In genomic region chr9:97518166-97518908, GRCh38 we compare ENCODE assay signal across 2 cellular contexts.
TF ChIP-seq lines count a peak whose summit lies in the region.

No MANE protein-coding gene starts in this region.

TF ChIP-seq in IMR-90, 13 proteins besides CTCF, POLR2A, EP300 and RAD21:
- TF ChIP-seq MAZ (IDR thresholded peaks at IDR 0.05; ENCODE audit: borderline replicate concordance, low read depth, low read length) = no peak
- no peak for TF ChIP-seq CHD1 (IDR thresholded peaks at IDR 0.05; ENCODE audit: low read depth, low read length)

TF ChIP-seq in endothelial cell of umbilical vein, 7 proteins besides CTCF, POLR2A, EP300 and RAD21:
- TF ChIP-seq MYC (IDR thresholded peaks at IDR 0.05; ENCODE audit: low read depth, low read length) (no peak), JUN (IDR thresholded peaks at IDR 0.05; ENCODE audit: borderline replicate concordance, insufficient read depth, insufficient read length, low read depth) (no peak), FOS (IDR thresholded peaks at IDR 0.05; ENCODE audit: borderline replicate concordance, insufficient read depth, low read length) (no peak), EZH2 (IDR thresholded peaks at IDR 0.05; ENCODE audit: borderline replicate concordance, low read depth, low read length, severe bottlenecking) (no peak), GATA2 (IDR thresholded peaks at IDR 0.05; ENCODE audit: insufficient read depth, insufficient read length, low read depth, low read length) (no peak), MAX (IDR thresholded peaks at IDR 0.05; ENCODE audit: insufficient read depth, insufficient read length) (no peak), POLR2AphosphoS5 (IDR thresholded peaks at IDR 0.05; ENCODE audit: insufficient read depth, low read depth, low read length) (no peak)
